Comparison of ENCODE assay signal across 9 cellular contexts in the genomic region with DNA sequence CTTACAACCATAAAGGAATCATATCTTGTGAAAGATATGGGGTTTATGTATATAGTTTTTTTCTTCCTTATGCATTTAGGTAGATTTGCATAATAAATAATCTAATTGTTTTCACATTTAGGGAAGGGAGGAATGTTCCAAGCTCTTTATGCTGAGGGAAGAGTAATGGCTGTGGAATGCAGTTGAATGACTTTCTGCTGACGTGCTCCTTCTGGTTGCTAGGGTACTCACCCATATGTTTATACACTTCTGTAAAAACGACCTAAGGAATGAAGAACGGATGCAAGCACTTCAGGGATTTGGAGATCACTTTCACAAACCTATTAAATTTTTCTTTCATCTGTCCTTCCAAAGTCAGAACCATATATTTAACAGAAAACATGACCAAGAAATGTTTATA. TPM values are rescaled to one million over a fixed set of nuclear protein-coding genes. Genes with fewer than 3 reads are reported as not detected.
DNase-seq lines count a peak whose midpoint lies in the region; ATAC-seq and TF ChIP-seq lines count a peak whose summit lies in the region.
"Had no signal": no experiment of that assay in that cellular context is flagged by ENCODE, and none has a peak within 500 bp of the region (broad histone marks: within the 10 kb centered on the region; RNA-seq: fewer than 3 reads in every experiment).

No MANE protein-coding gene starts in this region.

- H3K4me3 ChIP-seq in PC-3 (ENCODE audit: low read length), result peak overlapping the region; percentile 8; the same call in 1 of the 2 replicates
- no peak overlapping the region for H3K4me3 ChIP-seq in osteoblast (ENCODE audit: insufficient read depth, low read length)
- H3K4me3 ChIP-seq: testis had no signal

- peak overlapping the region; percentile 59 for H3K9ac ChIP-seq in PC-3 (ENCODE audit: low read length)

- H3K27me3 ChIP-seq in PC-3 (ENCODE audit: low read length) (no peaks in the 10 kb centered on the region), osteoblast (ENCODE audit: insufficient read depth, low read length) (no peaks in the 10 kb centered on the region)
- H3K27me3 ChIP-seq: testis had no signal

- H3K79me2 ChIP-seq in PC-3 (ENCODE audit: low read length) (no peaks in the 10 kb centered on the region), osteoblast (ENCODE audit: insufficient read depth, low read length) (no peaks in the 10 kb centered on the region)

- no peaks in the 10 kb centered on the region for H3K9me2 ChIP-seq in PC-3 (replicated peaks; ENCODE audit: low read length)

- POLR2A ChIA-PET in PC-3 (lab: Charles Lee; ENCODE audit: unreplicated experiment), result interaction anchor here (0.5 kb wide), 1 partner anchor 25 kb away, joined by 4 read pairs; no protein-coding TSS in a partner anchor

- no peak for TF ChIP-seq CTCF in PC-3 (conservative IDR thresholded peaks at IDR 0.05; ENCODE audit: low read depth, low read length)
- TF ChIP-seq CTCF in osteoblast (IDR thresholded peaks at IDR 0.05; ENCODE audit: extremely low read depth, low read depth, low read length), result no peak

- H3K4me1 ChIP-seq in PC-3 (ENCODE audit: insufficient read depth, low read length) (peaks cover 43% of the 10 kb centered on the region), osteoblast (ENCODE audit: insufficient read depth, low read length) (peaks cover 22% of the 10 kb centered on the region)
- H3K4me1 ChIP-seq: testis had no signal

- no TSS peak for BruUV-seq in PC-3 (replicated peaks; lab: Mats Ljungman, UMichigan)

- DNase-seq in ELR (ENCODE audit: low read depth), result peak; percentile 97
- peak; percentile 98 for DNase-seq in PC-3
- peak; percentile 99 for DNase-seq in fibroblast of peridontal ligament (ENCODE audit: extremely low read depth)
- DNase-seq in osteoblast (ENCODE audit: insufficient read length, low spot score, missing footprints), result peak; percentile 85
- DNase-seq in GOT3 (lab: John Stamatoyannopoulos, UW), result no peak
- DNase-seq in activated CD8-positive, alpha-beta memory T cell treated with anti-CD3 and anti-CD28 coated beads, Interleukin-2, amount 10 ng/mL, durations not matched to agents 7 days and 5 days, result no peak
- DNase-seq: testis had no signal

- no peaks in the 10 kb centered on the region for H4K20me1 ChIP-seq in PC-3 (ENCODE audit: low read length)
- no peaks in the 10 kb centered on the region for H4K20me1 ChIP-seq in osteoblast (ENCODE audit: insufficient read depth, low read length)

- CTCF ChIA-PET in PC-3 (lab: Charles Lee), result interaction anchor here (0.5 to 0.6 kb wide), 2 partner anchors 31 to 68 kb away, joined by 3 to 4 read pairs; no protein-coding TSS in a partner anchor
- CTCF ChIA-PET in activated CD8-positive, alpha-beta memory T cell treated with anti-CD3 and anti-CD28 coated beads, Interleukin-2, amount 10 ng/mL, durations not matched to agents 7 days and 5 days (lab: Charles Lee), result no interaction called here

- intact Hi-C loops in PC-3 (cut with micrococcal nuclease), result loop anchor here (1.0 kb wide), 2 partner anchors 15 to 31 kb away; no protein-coding TSS in a partner anchor

- peak; percentile 93 for ATAC-seq in PC-3
- no peak for ATAC-seq in GM18517 (IDR thresholded peaks at IDR 0.05; ENCODE audit: unreplicated experiment)
- no peak for ATAC-seq in HG03280 (IDR thresholded peaks at IDR 0.05; ENCODE audit: unreplicated experiment)
- ATAC-seq in activated CD8-positive, alpha-beta memory T cell treated with anti-CD3 and anti-CD28 coated beads, Interleukin-2, amount 10 ng/mL, durations not matched to agents 7 days and 5 days, result no peak

- H3K4me2 ChIP-seq in PC-3 (ENCODE audit: low read length) (peak overlapping the region; percentile 51), osteoblast (ENCODE audit: insufficient read depth, low read length) (peak overlapping the region; percentile 70)

- H3K27ac Mint-ChIP-seq in activated CD8-positive, alpha-beta memory T cell treated with anti-CD3 and anti-CD28 coated beads, Interleukin-2, amount 10 ng/mL, durations not matched to agents 7 days and 5 days, result no peak overlapping the region

- H3K4me1 Mint-ChIP-seq in activated CD8-positive, alpha-beta memory T cell treated with anti-CD3 and anti-CD28 coated beads, Interleukin-2, amount 10 ng/mL, durations not matched to agents 7 days and 5 days, result no peaks in the 10 kb centered on the region

- no peaks in the 10 kb centered on the region for H3K9me3 ChIP-seq in PC-3 (ENCODE audit: low read length)
- H3K9me3 ChIP-seq in osteoblast (ENCODE audit: low read depth, low read length), result no peaks in the 10 kb centered on the region
- H3K9me3 ChIP-seq: testis had no signal

- H3K4me3 Mint-ChIP-seq in activated CD8-positive, alpha-beta memory T cell treated with anti-CD3 and anti-CD28 coated beads, Interleukin-2, amount 10 ng/mL, durations not matched to agents 7 days and 5 days, result no peak overlapping the region

- H3K27ac ChIP-seq in PC-3 (ENCODE audit: low read length), result peak overlapping the region; percentile 88
- peak overlapping the region; percentile 100 for H3K27ac ChIP-seq in osteoblast (ENCODE audit: low read depth, low read length)
- H3K27ac ChIP-seq: testis had no signal

- H2AFZ ChIP-seq in PC-3 (ENCODE audit: low read length), result no peak overlapping the region
- H2AFZ ChIP-seq in osteoblast (ENCODE audit: low read length), result peak overlapping the region; percentile 28

- no peaks in the 10 kb centered on the region for H3K36me3 Mint-ChIP-seq in activated CD8-positive, alpha-beta memory T cell treated with anti-CD3 and anti-CD28 coated beads, Interleukin-2, amount 10 ng/mL, durations not matched to agents 7 days and 5 days

- H3K27me3 Mint-ChIP-seq in activated CD8-positive, alpha-beta memory T cell treated with anti-CD3 and anti-CD28 coated beads, Interleukin-2, amount 10 ng/mL, durations not matched to agents 7 days and 5 days, result peaks cover 21% of the 10 kb centered on the region

- H3K36me3 ChIP-seq in PC-3 (ENCODE audit: low read depth, low read length) (no peaks in the 10 kb centered on the region), osteoblast (ENCODE audit: insufficient read depth, low read length) (no peaks in the 10 kb centered on the region)

- no peaks in the 10 kb centered on the region for H3K9me3 Mint-ChIP-seq in activated CD8-positive, alpha-beta memory T cell treated with anti-CD3 and anti-CD28 coated beads, Interleukin-2, amount 10 ng/mL, durations not matched to agents 7 days and 5 days (ENCODE audit: low read depth)

- peaks cover 4% of the 10 kb centered on the region for H3F3A ChIP-seq in PC-3 (ENCODE audit: low read length, unreplicated experiment)

RNA-seq across cellular contexts. Expression of gene PPP4R1, which starts 29.2 kb away (rescaled TPM):
- 154 and 185 TPM in 2 replicates for total RNA-seq in PC-3 (2014; rRNA removed)
- total RNA-seq in osteoblast, result 138 and 143 TPM in 2 replicates
- 10 to 100 TPM; 28.4 to 30.3 TPM for total RNA-seq in activated CD8-positive, alpha-beta memory T cell treated with anti-CD3 and anti-CD28 coated beads, Interleukin-2, amount 10 ng/mL, durations not matched to agents 7 days and 5 days

Comparison
In these comparisons a context has a peak if more than half of its experiments do, and no peak if none do; other contexts are left out.
1. DNase-seq: peak in ELR (single experiment), PC-3 (single experiment), fibroblast of peridontal ligament (single experiment) and osteoblast (single experiment); none in GOT3 (single experiment) and activated CD8-positive, alpha-beta memory T cell treated with anti-CD3 and anti-CD28 coated beads, Interleukin-2, amount 10 ng/mL, durations not matched to agents 7 days and 5 days (single experiment).